Comparison of ENCODE assay signal across 1 cellular context in genomic region chr6:3695065-3695830, GRCh38.
A peak's percentile ranks its signal among the peaks of the same experiment; 100 is the strongest.
TF ChIP-seq lines count a peak whose summit lies in the region.

No MANE protein-coding gene starts in this region.

TF ChIP-seq in HEK293, 187 proteins besides CTCF, POLR2A, EP300 and RAD21 (continued from another document):
- TF ChIP-seq HIC1 (tag by site-specific recombination; IDR thresholded peaks at IDR 0.05) (no peak), ZNF121 (tag by site-specific recombination; IDR thresholded peaks at IDR 0.05) (peak; percentile 72), BCL11B (tag by site-specific recombination; IDR thresholded peaks at IDR 0.05; ENCODE audit: low read depth) (no peak), HOXA7 (CRISPR knock-in tag; IDR thresholded peaks at IDR 0.05; ENCODE audit: borderline replicate concordance) (no peak), KLF8 (tag by site-specific recombination; IDR thresholded peaks at IDR 0.05) (no peak)
- TF ChIP-seq, protein P1, sequence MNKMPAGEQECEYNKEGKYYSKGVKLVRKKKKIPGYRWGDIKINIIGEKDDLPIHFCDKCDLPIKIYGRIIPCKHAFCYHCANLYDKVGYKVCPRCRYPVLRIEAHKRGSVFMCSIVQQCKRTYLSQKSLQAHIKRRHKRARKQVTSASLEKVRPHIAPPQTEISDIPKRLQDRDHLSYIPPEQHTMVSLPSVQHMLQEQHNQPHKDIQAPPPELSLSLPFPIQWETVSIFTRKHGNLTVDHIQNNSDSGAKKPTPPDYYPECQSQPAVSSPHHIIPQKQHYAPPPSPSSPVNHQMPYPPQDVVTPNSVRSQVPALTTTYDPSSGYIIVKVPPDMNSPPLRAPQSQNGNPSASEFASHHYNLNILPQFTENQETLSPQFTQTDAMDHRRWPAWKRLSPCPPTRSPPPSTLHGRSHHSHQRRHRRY (tag by site-specific recombination; IDR thresholded peaks at IDR 0.05) = no peak
